Comparison of ENCODE assay signal across 21 cellular contexts in genomic region chr6:104484191-104484590, GRCh38.
"Had no signal": no experiment of that assay in that cellular context is flagged by ENCODE, and none has a peak within 500 bp of the region (broad histone marks: within the 10 kb centered on the region; RNA-seq: fewer than 3 reads in every experiment).

No MANE protein-coding gene starts in this region.

- H3K27me3 ChIP-seq: esophagus squamous epithelium, gastrocnemius medialis, left lung had no signal

- H3K4me3 ChIP-seq: coronary artery, dorsolateral prefrontal cortex, esophagus squamous epithelium, gastrocnemius medialis, heart right ventricle, left lung, lower lobe of right lung, mucosa of descending colon had no signal

- H3K27ac ChIP-seq: coronary artery, esophagus squamous epithelium, gastrocnemius medialis, heart right ventricle, left lung, lower lobe of right lung had no signal

- H3K4me1 ChIP-seq: esophagus squamous epithelium, gastrocnemius medialis, heart right ventricle, left lung, lower lobe of right lung had no signal

- ATAC-seq: gastrocnemius medialis; heart right ventricle; left cardiac atrium; left lung; left ventricle myocardium superior; lower lobe of right lung; mucosa of descending colon; naive thymus-derived CD8-positive, alpha-beta T cell had no signal

- H3K9me3 ChIP-seq: esophagus squamous epithelium, gastrocnemius medialis, heart right ventricle, left lung, lower lobe of right lung, mucosa of descending colon had no signal

- H3K36me3 ChIP-seq: esophagus squamous epithelium, gastrocnemius medialis, heart right ventricle, left lung, lower lobe of right lung had no signal

- DNase-seq: dermis blood vessel endothelial cell; effector CD4-positive, alpha-beta T cell; effector memory CD4-positive, alpha-beta T cell; esophagus squamous epithelium; foreskin fibroblast; foreskin melanocyte; gastrocnemius medialis; glutamatergic neuron; head of caudate nucleus; heart right ventricle; hippocampal formation; left cardiac atrium; left lung; left ventricle myocardium superior; lower lobe of right lung; mesenchymal stem cell; mucosa of descending colon; naive B cell; naive thymus-derived CD8-positive, alpha-beta T cell had no signal
